In genomic region chr6:43674921-43675320, GRCh38 we compare ENCODE assay signal across 23 cellular contexts. TPM values are rescaled to one million over a fixed set of nuclear protein-coding genes. Genes with fewer than 3 reads are reported as not detected.
"Had no signal": no experiment of that assay in that cellular context is flagged by ENCODE, and none has a peak within 500 bp of the region (broad histone marks: within the 10 kb centered on the region; RNA-seq: fewer than 3 reads in every experiment).

No MANE protein-coding gene starts in this region.

- H3K27ac Mint-ChIP-seq: activated CD4-positive, alpha-beta T cell treated with anti-CD3 and anti-CD28 coated beads, Interleukin-2, amount 10 ng/mL, durations not matched to agents 24 days and 14 days; activated naive CD4-positive, alpha-beta T cell treated with anti-CD3 and anti-CD28 coated beads, Interleukin-2, amount 50 U/mL, for 24 hours; activated T-helper 1 cell treated with anti-CD3 and anti-CD28 coated beads, Interleukin-12 subunit alpha, Interleukin-12 subunit beta, Interleukin-2, Interleukin-4 antibody, amounts not matched to agents 30 ng/mL and 10 ng/mL and 1 ng/mL, durations not matched to agents 14 hours and 24 hours and 36 hours had no signal

- H3K4me1 Mint-ChIP-seq: activated naive CD4-positive, alpha-beta T cell treated with anti-CD3 and anti-CD28 coated beads, Interleukin-2, amount 50 U/mL, for 24 hours; neural crest cell had no signal

- DNase-seq: activated CD4-positive, alpha-beta T cell treated with anti-CD3 and anti-CD28 coated beads, Interleukin-2, amount 10 ng/mL, durations not matched to agents 24 days and 14 days; activated gamma-delta T cell; activated T-cell treated with anti-CD3 and anti-CD28 coated beads for 4 hours; anterior cingulate cortex; cerebellar nuclear complex; colonic mucosa; effector CD8-positive, alpha-beta T cell; glutamatergic neuron; left cardiac atrium; left ventricle myocardium superior; naive B cell; pancreas; right cardiac atrium; stimulated activated naive CD4-positive, alpha-beta T cell treated with Interleukin-2 at 50 U/mL for 16 hours; T-helper 1 cell; WERI-Rb-1 had no signal

- H3K4me3 Mint-ChIP-seq: activated CD4-positive, alpha-beta T cell treated with anti-CD3 and anti-CD28 coated beads, Interleukin-2, amount 10 ng/mL, durations not matched to agents 24 days and 14 days; activated naive CD4-positive, alpha-beta T cell treated with anti-CD3 and anti-CD28 coated beads, Interleukin-2, amount 50 U/mL, for 24 hours; activated T-helper 1 cell treated with anti-CD3 and anti-CD28 coated beads, Interleukin-12 subunit alpha, Interleukin-12 subunit beta, Interleukin-2, Interleukin-4 antibody, amounts not matched to agents 30 ng/mL and 10 ng/mL and 1 ng/mL, durations not matched to agents 14 hours and 24 hours and 36 hours; neural crest cell had no signal

- H3K9me3 Mint-ChIP-seq: activated CD4-positive, alpha-beta T cell treated with anti-CD3 and anti-CD28 coated beads, Interleukin-2, amount 10 ng/mL, durations not matched to agents 24 days and 14 days; activated naive CD4-positive, alpha-beta T cell treated with anti-CD3 and anti-CD28 coated beads, Interleukin-2, amount 50 U/mL, for 24 hours; activated T-helper 1 cell treated with anti-CD3 and anti-CD28 coated beads, Interleukin-12 subunit alpha, Interleukin-12 subunit beta, Interleukin-2, Interleukin-4 antibody, amounts not matched to agents 30 ng/mL and 10 ng/mL and 1 ng/mL, durations not matched to agents 14 hours and 24 hours and 36 hours; naive B cell; neural crest cell had no signal

- ATAC-seq: activated CD4-positive, CD25-positive, alpha-beta regulatory T cell treated with anti-CD3 and anti-CD28 coated beads, Interleukin-2, amount 50 U/mL, for 24 hours; left cardiac atrium; left ventricle myocardium superior; pancreas; right cardiac atrium had no signal

- H3K27ac ChIP-seq: colonic mucosa, hepatocyte, pancreas, tibial nerve, WERI-Rb-1 had no signal

- H3K27me3 Mint-ChIP-seq: activated CD4-positive, alpha-beta T cell treated with anti-CD3 and anti-CD28 coated beads, Interleukin-2, amount 10 ng/mL, durations not matched to agents 24 days and 14 days; activated naive CD4-positive, alpha-beta T cell treated with anti-CD3 and anti-CD28 coated beads, Interleukin-2, amount 50 U/mL, for 24 hours; naive B cell had no signal

RNA-seq across cellular contexts. Expression of gene RSPH9, which starts 30.1 kb away (rescaled TPM):
- total RNA-seq: activated CD4-positive, alpha-beta T cell treated with anti-CD3 and anti-CD28 coated beads, Interleukin-2, amount 10 ng/mL, durations not matched to agents 24 days and 14 days; activated T-helper 1 cell treated with anti-CD3 and anti-CD28 coated beads, Interleukin-12 subunit alpha, Interleukin-12 subunit beta, Interleukin-2, Interleukin-4 antibody, amounts not matched to agents 30 ng/mL and 10 ng/mL and 1 ng/mL, durations not matched to agents 14 hours and 24 hours and 36 hours; colonic mucosa; epithelial cell of proximal tubule had no signal
